Comparison of ENCODE assay signal across 1 cellular context in the genomic region with DNA sequence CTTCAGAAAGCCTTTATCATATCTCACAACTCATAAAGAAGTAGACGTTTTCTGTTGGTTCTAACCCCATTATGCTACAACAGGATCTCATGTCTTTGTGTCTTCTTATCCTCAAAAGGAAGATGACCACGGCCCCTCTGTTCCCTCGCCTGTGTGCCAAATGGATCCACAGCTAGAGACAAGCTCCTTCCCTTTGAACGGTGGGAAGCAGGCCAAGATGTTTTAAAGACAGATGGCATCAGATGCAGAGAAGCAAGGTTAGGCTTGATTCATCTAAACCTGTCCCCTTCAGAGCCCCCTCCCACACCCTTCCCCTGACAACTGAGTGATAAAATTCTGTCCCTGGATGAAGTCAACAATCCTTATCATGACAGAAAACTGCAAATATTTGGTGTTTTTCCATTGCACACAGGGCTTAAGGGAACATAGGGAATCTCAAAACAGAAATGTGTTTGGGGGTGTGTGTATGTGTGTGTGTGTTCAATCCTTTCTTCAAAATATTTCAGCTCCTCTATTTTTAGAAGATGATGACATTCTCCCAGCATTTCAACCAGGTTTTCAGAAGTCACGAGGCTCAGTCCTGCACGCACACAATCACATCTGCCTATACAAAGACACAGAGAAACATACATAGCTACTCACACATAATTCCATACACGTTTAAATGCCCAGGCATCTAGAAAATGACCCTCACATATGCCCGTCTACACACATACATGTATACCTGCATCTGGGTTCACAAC.
TF ChIP-seq lines count a peak whose summit lies in the region.

No MANE protein-coding gene starts in this region.

TF ChIP-seq in IMR-90, 13 proteins besides CTCF, POLR2A, EP300 and RAD21:
- TF ChIP-seq BHLHE40 (IDR thresholded peaks at IDR 0.05; ENCODE audit: low read depth, low read length) = no peak
- no peak for TF ChIP-seq SMC3 (IDR thresholded peaks at IDR 0.05; ENCODE audit: low read depth, low read length)
- TF ChIP-seq, protein P1, sequence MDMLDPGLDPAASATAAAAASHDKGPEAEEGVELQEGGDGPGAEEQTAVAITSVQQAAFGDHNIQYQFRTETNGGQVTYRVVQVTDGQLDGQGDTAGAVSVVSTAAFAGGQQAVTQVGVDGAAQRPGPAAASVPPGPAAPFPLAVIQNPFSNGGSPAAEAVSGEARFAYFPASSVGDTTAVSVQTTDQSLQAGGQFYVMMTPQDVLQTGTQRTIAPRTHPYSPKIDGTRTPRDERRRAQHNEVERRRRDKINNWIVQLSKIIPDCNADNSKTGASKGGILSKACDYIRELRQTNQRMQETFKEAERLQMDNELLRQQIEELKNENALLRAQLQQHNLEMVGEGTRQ (IDR thresholded peaks at IDR 0.05; ENCODE audit: low read depth, low read length) = no peak
- TF ChIP-seq CHD1 (IDR thresholded peaks at IDR 0.05; ENCODE audit: low read depth, low read length) = no peak
- no peak for TF ChIP-seq RCOR1 (IDR thresholded peaks at IDR 0.05; ENCODE audit: insufficient replicate concordance, low read length)
- TF ChIP-seq, protein P2, sequence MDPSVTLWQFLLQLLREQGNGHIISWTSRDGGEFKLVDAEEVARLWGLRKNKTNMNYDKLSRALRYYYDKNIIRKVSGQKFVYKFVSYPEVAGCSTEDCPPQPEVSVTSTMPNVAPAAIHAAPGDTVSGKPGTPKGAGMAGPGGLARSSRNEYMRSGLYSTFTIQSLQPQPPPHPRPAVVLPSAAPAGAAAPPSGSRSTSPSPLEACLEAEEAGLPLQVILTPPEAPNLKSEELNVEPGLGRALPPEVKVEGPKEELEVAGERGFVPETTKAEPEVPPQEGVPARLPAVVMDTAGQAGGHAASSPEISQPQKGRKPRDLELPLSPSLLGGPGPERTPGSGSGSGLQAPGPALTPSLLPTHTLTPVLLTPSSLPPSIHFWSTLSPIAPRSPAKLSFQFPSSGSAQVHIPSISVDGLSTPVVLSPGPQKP (IDR thresholded peaks at IDR 0.05; ENCODE audit: borderline replicate concordance, low read depth, low read length) = no peak
- TF ChIP-seq RFX5 (IDR thresholded peaks at IDR 0.05; ENCODE audit: low read depth, low read length) = no peak
- TF ChIP-seq MAFK (IDR thresholded peaks at IDR 0.05; ENCODE audit: low read depth, low read length) = no peak
- TF ChIP-seq NFE2L2 (IDR thresholded peaks at IDR 0.05; ENCODE audit: low read depth, low read length) = no peak
- no peak for TF ChIP-seq CEBPB (IDR thresholded peaks at IDR 0.05; ENCODE audit: low read depth, low read length)
- TF ChIP-seq MAZ (IDR thresholded peaks at IDR 0.05; ENCODE audit: borderline replicate concordance, low read depth, low read length) = no peak
